Comparison of ENCODE assay signal across 1 cellular context in genomic region chr6:43682724-43683429, GRCh38.
A peak's percentile ranks its signal among the peaks of the same experiment; 100 is the strongest.
TF ChIP-seq lines count a peak whose summit lies in the region.

No MANE protein-coding gene starts in this region.

TF ChIP-seq in endothelial cell of umbilical vein, 7 proteins besides CTCF, POLR2A, EP300 and RAD21:
- TF ChIP-seq EZH2 (IDR thresholded peaks at IDR 0.05; ENCODE audit: borderline replicate concordance, low read depth, low read length, severe bottlenecking) (no peak), GATA2 (IDR thresholded peaks at IDR 0.05; ENCODE audit: insufficient read depth, insufficient read length, low read depth, low read length) (peak; percentile 58)
